Comparison of ENCODE assay signal across 22 cellular contexts in genomic region chr15:35120173-35120572, GRCh38. TPM values are rescaled to one million over a fixed set of nuclear protein-coding genes. Genes with fewer than 3 reads are reported as not detected.
"Had no signal": no experiment of that assay in that cellular context is flagged by ENCODE, and none has a peak within 500 bp of the region (broad histone marks: within the 10 kb centered on the region; RNA-seq: fewer than 3 reads in every experiment).

No MANE protein-coding gene starts in this region.

- FAIRE-seq: RCC 7860 had no signal

- H3K4me3 ChIP-seq: MG63, SJSA1, SK-N-MC had no signal

- H3K9me3 ChIP-seq: MG63, SJSA1 had no signal

- H3K27ac ChIP-seq: SJSA1, SK-N-MC had no signal

- H3K36me3 ChIP-seq: MG63, SJSA1 had no signal

- H3K4me1 ChIP-seq: SJSA1 had no signal

- DNase-seq: KBM-7, MG63, NCI-H1092, NCI-H1105 treated with DMSO at 0.1 percent for 48 hours, NCI-H1436, NCI-H187, NCI-H2029, NCI-H2081 treated with DMSO at 0.1 percent for 48 hours, NCI-H2171, NCI-H226, NCI-H446, NCI-H510A, NCI-H524 treated with DMSO at 0.1 percent for 48 hours, NCI-H69, NCI-H774, Right ventricle myocardium superior, RPMI8226, SIG-M5 had no signal

- H3K27me3 ChIP-seq: MG63, SJSA1 had no signal

RNA-seq across cellular contexts. Expression of gene NANOGP8, which starts 35.1 kb away (rescaled TPM):
- total RNA-seq: HT1080, Right ventricle myocardium superior, SJSA1 had no signal
